ENCODE assay signal across 17 cellular contexts in the genomic region with DNA sequence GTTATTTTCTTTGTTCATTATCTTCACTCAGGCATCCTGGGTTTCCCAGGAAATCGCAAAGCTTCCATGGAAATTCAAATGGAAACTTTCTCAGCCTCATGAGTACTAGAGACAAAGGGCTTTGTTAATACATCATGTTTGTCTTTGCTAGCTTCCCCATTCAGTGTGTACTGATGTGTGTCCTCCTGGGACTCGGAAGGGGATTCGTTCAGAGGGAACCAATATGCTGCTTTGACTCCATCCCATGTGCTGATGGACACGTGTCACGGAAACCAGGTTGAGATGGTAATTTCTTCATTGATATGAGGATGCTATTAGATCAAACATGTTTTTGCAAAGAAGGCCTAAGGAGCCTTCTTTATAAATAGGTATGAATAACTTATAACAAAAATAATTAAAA.
"Had no signal": no experiment of that assay in that cellular context is flagged by ENCODE, and none has a peak within 500 bp of the region (broad histone marks: within the 10 kb centered on the region; RNA-seq: fewer than 3 reads in every experiment).

No MANE protein-coding gene starts in this region.

- H3K27ac ChIP-seq: colonic mucosa, lower lobe of right lung, prostate gland, VCaP had no signal

- H3K36me3 Mint-ChIP-seq: activated naive CD8-positive, alpha-beta T cell treated with anti-CD3 and anti-CD28 coated beads for 36 hours; naive thymus-derived CD4-positive, alpha-beta T cell had no signal

- H3K4me1 ChIP-seq: colonic mucosa, lower lobe of right lung, prostate gland had no signal

- H3K27ac Mint-ChIP-seq: activated CD8-positive, alpha-beta T cell treated with anti-CD3 and anti-CD28 coated beads, Interleukin-2, amount 10 ng/mL, durations not matched to agents 7 days and 5 days; activated naive CD8-positive, alpha-beta T cell treated with anti-CD3 and anti-CD28 coated beads for 36 hours; activated T-helper 2 cell treated with anti-CD3 and anti-CD28 coated beads, Interferon-gamma antibody, Interleukin-2, Interleukin-4, amounts not matched to agents 10 μg/mL and 5 μg/mL and 100 μg/mL, durations not matched to agents 14 hours and 24 hours and 36 hours; naive thymus-derived CD4-positive, alpha-beta T cell had no signal

- H3K36me3 ChIP-seq: colonic mucosa, lower lobe of right lung, prostate gland had no signal

- ATAC-seq: activated CD8-positive, alpha-beta T cell treated with anti-CD3 and anti-CD28 coated beads, Interleukin-2, amount 10 ng/mL, durations not matched to agents 7 days and 5 days; lower lobe of right lung; naive thymus-derived CD4-positive, alpha-beta T cell; stimulated activated naive CD8-positive, alpha-beta T cell treated with anti-CD3 and anti-CD28 coated beads, Interleukin-15, Interleukin-2, amounts not matched to agents 100 U/mL and 50 U/mL, for 24 hours had no signal

- H3K4me1 Mint-ChIP-seq: activated naive CD8-positive, alpha-beta T cell treated with anti-CD3 and anti-CD28 coated beads for 36 hours; central memory CD8-positive, alpha-beta T cell; naive thymus-derived CD4-positive, alpha-beta T cell had no signal

- H3K27me3 ChIP-seq: colonic mucosa had no signal

- H3K4me3 ChIP-seq: colonic mucosa, lower lobe of right lung, prostate gland had no signal

- H3K9me3 ChIP-seq: colonic mucosa, lower lobe of right lung, prostate gland had no signal

- H3K4me3 Mint-ChIP-seq: activated CD8-positive, alpha-beta T cell treated with anti-CD3 and anti-CD28 coated beads, Interleukin-2, amount 10 ng/mL, durations not matched to agents 7 days and 5 days; activated naive CD8-positive, alpha-beta T cell treated with anti-CD3 and anti-CD28 coated beads for 36 hours; central memory CD8-positive, alpha-beta T cell; naive thymus-derived CD4-positive, alpha-beta T cell had no signal

- H3K9me3 Mint-ChIP-seq: activated naive CD8-positive, alpha-beta T cell treated with anti-CD3 and anti-CD28 coated beads for 36 hours; activated T-helper 2 cell treated with anti-CD3 and anti-CD28 coated beads, Interferon-gamma antibody, Interleukin-2, Interleukin-4, amounts not matched to agents 10 μg/mL and 5 μg/mL and 100 μg/mL, durations not matched to agents 14 hours and 24 hours and 36 hours; central memory CD8-positive, alpha-beta T cell; naive thymus-derived CD4-positive, alpha-beta T cell had no signal

- FAIRE-seq: astrocyte had no signal

- DNase-seq: activated CD4-positive, alpha-beta T cell treated with anti-CD3 and anti-CD28 coated beads, Interleukin-2, amount 50 U/mL, for 1 hour; activated CD4-positive, CD25-positive, alpha-beta regulatory T cell treated with anti-CD3 and anti-CD28 coated beads, Interleukin-2, amount 50 U/mL, for 72 hours; activated CD8-positive, alpha-beta T cell treated with anti-CD3 and anti-CD28 coated beads, Interleukin-2, amount 10 ng/mL, durations not matched to agents 7 days and 5 days; activated naive CD4-positive, alpha-beta T cell treated with Interleukin-2 at 50 U/mL for 16 hours; activated naive CD8-positive, alpha-beta T cell treated with anti-CD3 and anti-CD28 coated beads for 36 hours; activated T-cell treated with anti-CD3 and anti-CD28 coated beads, Interleukin-2, amount 50 U/mL, for 1 hour; colonic mucosa; kidney; lower lobe of right lung; naive thymus-derived CD4-positive, alpha-beta T cell; stimulated activated CD4-positive, alpha-beta T cell treated with anti-CD3 and anti-CD28 coated beads, Interleukin-4, amount 100 ng/mL, for 4 hours; stimulated activated naive CD8-positive, alpha-beta T cell treated with anti-CD3 and anti-CD28 coated beads, Interleukin-15, Interleukin-2, amounts not matched to agents 100 U/mL and 50 U/mL, for 24 hours had no signal
